In genomic region chr19:35345671-35346111, GRCh38 we compare ENCODE assay signal across 17 cellular contexts. TPM values are rescaled to one million over a fixed set of nuclear protein-coding genes. Genes with fewer than 3 reads are reported as not detected.
DNase-seq lines count a peak whose midpoint lies in the region; ATAC-seq, FAIRE-seq and TF ChIP-seq lines count a peak whose summit lies in the region.
"Had no signal": no experiment of that assay in that cellular context is flagged by ENCODE, and none has a peak within 500 bp of the region (broad histone marks: within the 10 kb centered on the region; RNA-seq: fewer than 3 reads in every experiment).

No MANE protein-coding gene starts in this region.

- intact Hi-C loops in lower lobe of right lung (cut with DNase I) (no loop called here), kidney (cut with DNase I) (no loop called here)

- CTCF ChIA-PET in activated naive CD4-positive, alpha-beta T cell treated with anti-CD3 and anti-CD28 coated beads, Interleukin-2, amount 10 ng/mL, durations not matched to agents 7 days and 5 days (lab: Charles Lee), result interaction anchor here (2.2 kb wide), 1 partner anchor 192 kb away, joined by 5 read pairs; the partner anchor contains the start of gene FXYD5

- WGBS in suprapubic skin, result 59% methylated on average over 8 of the region's 11 CpGs
- WGBS in gastroesophageal sphincter (ENCODE audit: low coverage in 1 of 2), 2 donors, result 60% methylated on average over 1 of the region's 11 CpGs; no CpG with 5 or more reads in 1 of the 2 donors

- peaks cover 27% of the 10 kb centered on the region for H3K4me1 Mint-ChIP-seq in activated naive CD4-positive, alpha-beta T cell treated with anti-CD3 and anti-CD28 coated beads, Interleukin-2, amount 50 U/mL, for 24 hours
- peaks cover 33% of the 10 kb centered on the region for H3K4me1 Mint-ChIP-seq in activated naive CD4-positive, alpha-beta T cell treated with anti-CD3 and anti-CD28 coated beads, Interleukin-2, amount 10 ng/mL, durations not matched to agents 7 days and 5 days
- peaks cover 36% of the 10 kb centered on the region for H3K4me1 Mint-ChIP-seq in T-helper 17 cell

- H3K27me3 Mint-ChIP-seq in activated naive CD4-positive, alpha-beta T cell treated with anti-CD3 and anti-CD28 coated beads, Interleukin-2, amount 50 U/mL, for 24 hours, result no peaks in the 10 kb centered on the region
- H3K27me3 Mint-ChIP-seq in activated naive CD4-positive, alpha-beta T cell treated with anti-CD3 and anti-CD28 coated beads, Interleukin-2, amount 10 ng/mL, durations not matched to agents 7 days and 5 days, result peaks cover 94% of the 10 kb centered on the region
- H3K27me3 Mint-ChIP-seq in T-helper 17 cell, result peaks cover 18% of the 10 kb centered on the region

- H3K27me3 ChIP-seq in lower lobe of right lung (ENCODE audit: low read depth), result peaks cover 5% of the 10 kb centered on the region
- peaks cover 20% of the 10 kb centered on the region for H3K27me3 ChIP-seq in suprapubic skin
- H3K27me3 ChIP-seq in gastroesophageal sphincter, result peaks cover 45% of the 10 kb centered on the region

- no peak overlapping the region for H3K9ac ChIP-seq in kidney (ENCODE audit: low read length in 2 of 2)

- no peaks in the 10 kb centered on the region for H3K9me3 Mint-ChIP-seq in activated naive CD4-positive, alpha-beta T cell treated with anti-CD3 and anti-CD28 coated beads, Interleukin-2, amount 50 U/mL, for 24 hours
- no peaks in the 10 kb centered on the region for H3K9me3 Mint-ChIP-seq in activated naive CD4-positive, alpha-beta T cell treated with anti-CD3 and anti-CD28 coated beads, Interleukin-2, amount 10 ng/mL, durations not matched to agents 7 days and 5 days

- no peaks in the 10 kb centered on the region for H3K36me3 Mint-ChIP-seq in activated naive CD4-positive, alpha-beta T cell treated with anti-CD3 and anti-CD28 coated beads, Interleukin-2, amount 50 U/mL, for 24 hours
- no peaks in the 10 kb centered on the region for H3K36me3 Mint-ChIP-seq in activated naive CD4-positive, alpha-beta T cell treated with anti-CD3 and anti-CD28 coated beads, Interleukin-2, amount 10 ng/mL, durations not matched to agents 7 days and 5 days
- no peaks in the 10 kb centered on the region for H3K36me3 Mint-ChIP-seq in T-helper 17 cell (ENCODE audit: low read depth)

- peak overlapping the region; percentile 70 for H3K27ac Mint-ChIP-seq in activated naive CD4-positive, alpha-beta T cell treated with anti-CD3 and anti-CD28 coated beads, Interleukin-2, amount 50 U/mL, for 24 hours
- no peak overlapping the region for H3K27ac Mint-ChIP-seq in activated naive CD4-positive, alpha-beta T cell treated with anti-CD3 and anti-CD28 coated beads, Interleukin-2, amount 10 ng/mL, durations not matched to agents 7 days and 5 days
- H3K27ac Mint-ChIP-seq in T-helper 17 cell, result peak overlapping the region; percentile 94

- H3K4me3 ChIP-seq in lower lobe of right lung (no peak overlapping the region), suprapubic skin (no peak overlapping the region), kidney (ENCODE audit: low read length in 2 of 2) (no peak overlapping the region), gastroesophageal sphincter (no peak overlapping the region)
- H3K4me3 ChIP-seq: lung had no signal

- no peaks in the 10 kb centered on the region for H3K9me3 ChIP-seq in T-helper 17 cell (ENCODE audit: control insufficient read depth, low read length, poor library complexity, severe bottlenecking)
- H3K9me3 ChIP-seq in lower lobe of right lung, result no peaks in the 10 kb centered on the region
- no peaks in the 10 kb centered on the region for H3K9me3 ChIP-seq in suprapubic skin
- H3K9me3 ChIP-seq in kidney (ENCODE audit: control insufficient read depth in 1 of 2, low read length in 2 of 2), result no peaks in the 10 kb centered on the region
- no peaks in the 10 kb centered on the region for H3K9me3 ChIP-seq in gastroesophageal sphincter

- TF ChIP-seq POLR2A in suprapubic skin (IDR thresholded peaks at IDR 0.05) (no peak), gastroesophageal sphincter (IDR thresholded peaks at IDR 0.05) (no peak)

- no peak for TF ChIP-seq EP300 in suprapubic skin (IDR thresholded peaks at IDR 0.05)
- no peak for TF ChIP-seq EP300 in gastroesophageal sphincter (IDR thresholded peaks at IDR 0.05)

- peaks cover 10% of the 10 kb centered on the region for H3K4me1 ChIP-seq in lower lobe of right lung
- no peaks in the 10 kb centered on the region for H3K4me1 ChIP-seq in suprapubic skin
- no peaks in the 10 kb centered on the region for H3K4me1 ChIP-seq in kidney (ENCODE audit: control insufficient read depth in 1 of 2, insufficient read depth in 1 of 2, low read depth in 1 of 2, low read length in 2 of 2)
- no peaks in the 10 kb centered on the region for H3K4me1 ChIP-seq in gastroesophageal sphincter

- H3K4me3 Mint-ChIP-seq in activated naive CD4-positive, alpha-beta T cell treated with anti-CD3 and anti-CD28 coated beads, Interleukin-2, amount 50 U/mL, for 24 hours, result no peak overlapping the region
- H3K4me3 Mint-ChIP-seq in activated naive CD4-positive, alpha-beta T cell treated with anti-CD3 and anti-CD28 coated beads, Interleukin-2, amount 10 ng/mL, durations not matched to agents 7 days and 5 days, result no peak overlapping the region
- no peak overlapping the region for H3K4me3 Mint-ChIP-seq in T-helper 17 cell

- ATAC-seq in T-helper 17 cell (no peak), lower lobe of right lung (no peak), gastroesophageal sphincter (no peak)

- H3K36me3 ChIP-seq in lower lobe of right lung (no peaks in the 10 kb centered on the region), suprapubic skin (no peaks in the 10 kb centered on the region), kidney (ENCODE audit: control insufficient read depth in 1 of 2, insufficient read depth in 2 of 2, low read length in 2 of 2) (no peaks in the 10 kb centered on the region), gastroesophageal sphincter (no peaks in the 10 kb centered on the region)

- no peak for DNase-seq in activated naive CD4-positive, alpha-beta T cell treated with anti-CD3 and anti-CD28 coated beads, Interleukin-2, amount 10 ng/mL, durations not matched to agents 7 days and 5 days
- no peak for DNase-seq in T-helper 17 cell
- DNase-seq in lower lobe of right lung, result peak; percentile 28
- peak; percentile 31 to 68 for DNase-seq in suprapubic skin (ENCODE audit: low spot score in 2 of 2)
- no peak for DNase-seq in kidney
- no peak for DNase-seq in mucosa of gallbladder (ENCODE audit: low spot score)
- DNase-seq: activated effector memory CD4-positive, alpha-beta T cell treated with Interleukin-2 at 50 U/mL for 16 hours; effector CD8-positive, alpha-beta T cell; HCEC 1CT; Kasumi-1; NCI-H1694 treated with DMSO at 0.1 percent for 48 hours; NCI-H524 treated with DMSO at 0.1 percent for 48 hours; stimulated activated naive CD4-positive, alpha-beta T cell; SW 1271 had no signal

- TF ChIP-seq CTCF in lower lobe of right lung (IDR thresholded peaks at IDR 0.05), result no peak
- TF ChIP-seq CTCF in suprapubic skin (IDR thresholded peaks at IDR 0.05), result no peak
- TF ChIP-seq CTCF in kidney (IDR thresholded peaks at IDR 0.05; ENCODE audit: borderline replicate concordance, extremely low read depth, insufficient read depth), result no peak
- TF ChIP-seq CTCF in gastroesophageal sphincter (IDR thresholded peaks at IDR 0.05), result no peak

- H3K27ac ChIP-seq in lower lobe of right lung (no peak overlapping the region), suprapubic skin (no peak overlapping the region), kidney (ENCODE audit: low read depth in 2 of 2, low read length in 2 of 2) (no peak overlapping the region), gastroesophageal sphincter (no peak overlapping the region)

- no peak for FAIRE-seq in kidney (lab: Jason Lieb, UNC)

RNA-seq across cellular contexts. Expression of gene FFAR1, which starts 2.0 kb away (rescaled TPM):
- total RNA-seq in T-helper 17 cell (1 to 10 TPM in 1 of 2 donors, not detected in 1; 1.4 TPM), lower lobe of right lung (not detected), suprapubic skin (not detected), kidney (not detected), mucosa of gallbladder (not detected), gastroesophageal sphincter (not detected)
- polyA plus RNA-seq in kidney (ENCODE audit: insufficient read depth, low read depth, low replicate concordance), result not detected

RNA-seq across cellular contexts. Expression of gene FFAR3, which starts 12.6 kb away (rescaled TPM):
- under 1 TPM; 0.70 to 0.78 TPM for total RNA-seq in T-helper 17 cell
- not detected for total RNA-seq in lower lobe of right lung
- total RNA-seq in suprapubic skin, result not detected
- not detected for total RNA-seq in kidney
- not detected for polyA plus RNA-seq in kidney (ENCODE audit: insufficient read depth, low read depth, low replicate concordance)
- 0.29 TPM for total RNA-seq in mucosa of gallbladder
- total RNA-seq in gastroesophageal sphincter, result under 1 TPM in 1 of 4 donors, not detected in 3; 0.13 TPM

RNA-seq across cellular contexts. Expression of gene CD22, which starts 16.7 kb away (rescaled TPM):
- 10 to 100 TPM in 1 of 2 donors, 1 to 10 TPM in 1; 1.3 to 36.1 TPM for total RNA-seq in T-helper 17 cell
- total RNA-seq in lower lobe of right lung, result 19.1 TPM
- total RNA-seq in suprapubic skin, result not detected
- total RNA-seq in kidney, result 15.4 TPM
- polyA plus RNA-seq in kidney (ENCODE audit: insufficient read depth, low read depth, low replicate concordance), result 0.82 TPM
- total RNA-seq in mucosa of gallbladder, result 4.2 TPM
- 1 to 10 TPM; 2.7 to 5.6 (median 4.9) TPM for total RNA-seq in gastroesophageal sphincter

RNA-seq across cellular contexts. Expression of gene GPR42, which starts 25.2 kb away (rescaled TPM):
- total RNA-seq in T-helper 17 cell (under 1 TPM in 1 of 2 donors, not detected in 1; 0.20 TPM), lower lobe of right lung (not detected), suprapubic skin (not detected), kidney (not detected), mucosa of gallbladder (not detected), gastroesophageal sphincter (not detected)
- polyA plus RNA-seq in kidney (ENCODE audit: insufficient read depth, low read depth, low replicate concordance), result not detected

RNA-seq across cellular contexts. Expression of gene MAG, which starts 53.7 kb away (rescaled TPM):
- total RNA-seq in T-helper 17 cell (not detected), lower lobe of right lung (not detected), suprapubic skin (not detected), kidney (1.1 TPM), mucosa of gallbladder (not detected), gastroesophageal sphincter (under 1 TPM in 1 of 4 donors, not detected in 3; 0.40 TPM)
- polyA plus RNA-seq in kidney (ENCODE audit: insufficient read depth, low read depth, low replicate concordance), result 0.41 TPM

Comparison
In these comparisons a context has a peak if more than half of its experiments do, and no peak if none do; other contexts are left out.
1. DNase-seq: peak in lower lobe of right lung (single experiment) and suprapubic skin (2 of 2); none in activated naive CD4-positive, alpha-beta T cell treated with anti-CD3 and anti-CD28 coated beads, Interleukin-2, amount 10 ng/mL, durations not matched to agents 7 days and 5 days (single experiment), T-helper 17 cell (0 of 3), kidney (single experiment) and mucosa of gallbladder (single experiment).